19 cellular contexts compared by ENCODE assay signal in the genomic region with DNA sequence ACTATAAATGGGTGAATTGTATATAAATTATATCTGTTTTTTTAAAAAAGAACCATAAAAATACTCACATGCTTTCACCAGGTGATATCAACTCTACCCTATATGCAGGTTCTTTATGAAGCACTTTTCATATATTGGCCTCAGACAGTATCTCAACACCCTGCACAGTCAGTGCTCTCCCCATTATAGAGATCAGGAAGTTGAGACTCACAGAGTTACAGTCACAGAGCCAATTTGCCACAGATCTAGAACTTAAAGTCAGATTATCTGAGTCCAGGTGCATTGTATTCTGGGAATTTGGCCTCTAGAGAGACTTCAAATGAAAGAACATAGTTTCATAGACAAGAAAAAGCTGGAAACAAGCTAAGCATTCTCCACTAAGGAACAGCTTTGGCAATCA. TPM values are rescaled to one million over a fixed set of nuclear protein-coding genes. Genes with fewer than 3 reads are reported as not detected.
"Had no signal": no experiment of that assay in that cellular context is flagged by ENCODE, and none has a peak within 500 bp of the region (broad histone marks: within the 10 kb centered on the region; RNA-seq: fewer than 3 reads in every experiment).

No MANE protein-coding gene starts in this region.

- H3K9me3 Mint-ChIP-seq: activated T-helper 17 cell treated with anti-CD3 and anti-CD28 coated beads, Interleukin-2, amount 50 U/mL, for 72 hours; naive thymus-derived CD4-positive, alpha-beta T cell; WTC11 had no signal

- DNase-seq: activated CD4-positive, alpha-beta T cell treated with anti-CD3 and anti-CD28 coated beads for 36 hours; activated CD4-positive, alpha-beta T cell treated with anti-CD3 and anti-CD28 coated beads, Interleukin-2, amount 50 U/mL, for 48 hours; activated naive CD4-positive, alpha-beta T cell; activated T-cell treated with anti-CD3 and anti-CD28 coated beads, Interleukin-2, amount 50 U/mL, for 1 hour; aorta; brain microvascular endothelial cell; central memory CD4-positive, alpha-beta T cell; cortex of kidney; heart right ventricle; mesenchymal stem cell; mucosa of descending colon; naive thymus-derived CD4-positive, alpha-beta T cell; stimulated activated naive CD4-positive, alpha-beta T cell had no signal

- H3K27me3 ChIP-seq: brain microvascular endothelial cell, gastroesophageal sphincter, heart right ventricle, tibial nerve, vagina had no signal

- H3K4me3 Mint-ChIP-seq: activated CD4-positive, alpha-beta T cell treated with anti-CD3 and anti-CD28 coated beads for 36 hours; naive thymus-derived CD4-positive, alpha-beta T cell; WTC11 had no signal

- H3K9me3 ChIP-seq: gastroesophageal sphincter, heart right ventricle, mucosa of descending colon, tibial nerve, vagina had no signal

- H3K27me3 Mint-ChIP-seq: activated CD4-positive, alpha-beta T cell treated with anti-CD3 and anti-CD28 coated beads for 36 hours; activated T-helper 17 cell treated with anti-CD3 and anti-CD28 coated beads, Interleukin-2, amount 50 U/mL, for 72 hours; naive thymus-derived CD4-positive, alpha-beta T cell had no signal

- H3K27ac ChIP-seq: brain microvascular endothelial cell, gastroesophageal sphincter, vagina had no signal

- H3K4me3 ChIP-seq: gastroesophageal sphincter, heart right ventricle, mucosa of descending colon, tibial nerve, vagina had no signal

- ATAC-seq: activated CD4-positive, alpha-beta T cell treated with anti-CD3 and anti-CD28 coated beads for 36 hours; activated T-helper 17 cell treated with anti-CD3 and anti-CD28 coated beads, Interleukin-2, amount 50 U/mL, for 72 hours; esophagus mucosa; gastroesophageal sphincter; heart right ventricle; mucosa of descending colon; naive thymus-derived CD4-positive, alpha-beta T cell; WTC11 had no signal

- H3K27ac Mint-ChIP-seq: activated CD4-positive, alpha-beta T cell treated with anti-CD3 and anti-CD28 coated beads for 36 hours; WTC11 had no signal

- H3K36me3 ChIP-seq: brain microvascular endothelial cell, gastroesophageal sphincter, heart right ventricle, tibial nerve, vagina had no signal

- H3K36me3 Mint-ChIP-seq: WTC11 had no signal

RNA-seq across cellular contexts. Expression of a gene that starts 38.1 kb away (rescaled TPM):
- polyA plus RNA-seq: naive thymus-derived CD4-positive, alpha-beta T cell had no signal
